Comparison of ENCODE assay signal across 8 cellular contexts in the genomic region with DNA sequence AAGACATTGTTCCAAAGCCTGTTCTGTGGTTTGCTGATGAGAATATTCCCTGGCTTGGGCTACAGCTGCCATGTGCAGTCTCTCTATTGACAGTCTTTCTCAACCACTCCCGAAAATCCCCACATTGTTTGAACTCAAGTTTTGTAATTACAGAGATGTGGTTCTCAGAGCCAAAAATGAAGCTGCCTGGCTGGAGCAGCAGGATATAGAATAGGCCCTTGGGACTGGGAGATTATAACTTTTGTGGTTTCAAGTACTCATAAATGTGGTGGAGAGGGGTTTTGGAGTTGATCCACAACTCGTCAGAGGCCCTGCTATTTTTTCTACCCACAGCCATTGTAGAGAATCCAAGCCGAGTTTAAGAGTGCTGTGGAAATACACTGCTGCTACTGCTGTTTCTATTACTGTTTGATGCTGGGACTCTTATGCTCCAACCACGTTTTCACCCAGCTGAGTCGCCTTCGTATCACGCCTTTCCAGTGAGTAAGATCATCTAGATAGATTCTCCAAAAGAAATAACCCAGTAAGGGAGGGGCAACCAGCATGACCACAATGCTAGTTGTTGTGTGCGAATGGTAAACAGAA. TPM values are rescaled to one million over a fixed set of nuclear protein-coding genes. Genes with fewer than 3 reads are reported as not detected.
DNase-seq lines count a peak whose midpoint lies in the region; TF ChIP-seq lines count a peak whose summit lies in the region.

No MANE protein-coding gene starts in this region.

- no peak overlapping the region for H3K4me3 Mint-ChIP-seq in T-helper 2 cell treated with Interferon-gamma antibody and Interleukin-4, amounts not matched to agents 5 μg/mL and 100 μg/mL, for 36 hours
- H3K4me3 Mint-ChIP-seq in endothelial cell (ENCODE audit: unreplicated experiment): no peak overlapping the region
- H3K4me3 Mint-ChIP-seq in activated naive CD4-positive, alpha-beta T cell treated with anti-CD3 and anti-CD28 coated beads, Interleukin-2, amount 10 ng/mL, durations not matched to agents 7 days and 5 days: no peak overlapping the region

- no peaks in the 10 kb centered on the region for H3K36me3 Mint-ChIP-seq in T-helper 2 cell treated with Interferon-gamma antibody and Interleukin-4, amounts not matched to agents 5 μg/mL and 100 μg/mL, for 36 hours (ENCODE audit: low read depth)
- no peaks in the 10 kb centered on the region for H3K36me3 Mint-ChIP-seq in endothelial cell (ENCODE audit: low read depth, unreplicated experiment)
- no peaks in the 10 kb centered on the region for H3K36me3 Mint-ChIP-seq in activated naive CD4-positive, alpha-beta T cell treated with anti-CD3 and anti-CD28 coated beads, Interleukin-2, amount 10 ng/mL, durations not matched to agents 7 days and 5 days

- no peak for TF ChIP-seq POLR2A in esophagus muscularis mucosa (IDR thresholded peaks at IDR 0.05; ENCODE audit: low read depth)

- no peaks in the 10 kb centered on the region for H3K27me3 ChIP-seq in esophagus muscularis mucosa

- no peak overlapping the region for H3K27ac Mint-ChIP-seq in T-helper 2 cell treated with Interferon-gamma antibody and Interleukin-4, amounts not matched to agents 5 μg/mL and 100 μg/mL, for 36 hours
- no peak overlapping the region for H3K27ac Mint-ChIP-seq in endothelial cell (ENCODE audit: unreplicated experiment)
- no peak overlapping the region for H3K27ac Mint-ChIP-seq in activated naive CD4-positive, alpha-beta T cell treated with anti-CD3 and anti-CD28 coated beads, Interleukin-2, amount 10 ng/mL, durations not matched to agents 7 days and 5 days

- H3K4me1 ChIP-seq in esophagus muscularis mucosa: peaks cover 0 to 31% (median 8%) of the 10 kb centered on the region in 4 donors

- TF ChIP-seq EP300 in esophagus muscularis mucosa (IDR thresholded peaks at IDR 0.05): no peak

- H3K4me1 Mint-ChIP-seq in T-helper 2 cell treated with Interferon-gamma antibody and Interleukin-4, amounts not matched to agents 5 μg/mL and 100 μg/mL, for 36 hours (ENCODE audit: low read depth): peaks cover 13% of the 10 kb centered on the region
- H3K4me1 Mint-ChIP-seq in endothelial cell (ENCODE audit: unreplicated experiment): no peaks in the 10 kb centered on the region
- no peaks in the 10 kb centered on the region for H3K4me1 Mint-ChIP-seq in activated naive CD4-positive, alpha-beta T cell treated with anti-CD3 and anti-CD28 coated beads, Interleukin-2, amount 10 ng/mL, durations not matched to agents 7 days and 5 days

- WGBS in esophagus muscularis mucosa: 53% methylated on average over 8 of the region's 8 CpGs

- intact Hi-C loops in esophagus muscularis mucosa (cut with DNase I): no loop called here

- no peaks in the 10 kb centered on the region for H3K36me3 ChIP-seq in esophagus muscularis mucosa

- no peak overlapping the region for H3K4me3 ChIP-seq in esophagus muscularis mucosa

- H3K9me3 Mint-ChIP-seq in T-helper 2 cell treated with Interferon-gamma antibody and Interleukin-4, amounts not matched to agents 5 μg/mL and 100 μg/mL, for 36 hours: no peaks in the 10 kb centered on the region
- H3K9me3 Mint-ChIP-seq in endothelial cell (ENCODE audit: unreplicated experiment): no peaks in the 10 kb centered on the region
- H3K9me3 Mint-ChIP-seq in activated naive CD4-positive, alpha-beta T cell treated with anti-CD3 and anti-CD28 coated beads, Interleukin-2, amount 10 ng/mL, durations not matched to agents 7 days and 5 days: no peaks in the 10 kb centered on the region

- H3K27ac ChIP-seq in esophagus muscularis mucosa (replicated peaks in 1 of 4): peak overlapping the region; percentile 14 to 46 (median 34)

- DNase-seq in T-helper 2 cell treated with Interferon-gamma antibody and Interleukin-4, amounts not matched to agents 5 μg/mL and 100 μg/mL, for 36 hours (ENCODE audit: low spot score): peak; percentile 9
- no peak for DNase-seq in T-helper 2 cell
- peak; percentile 94 for DNase-seq in NCI-H446 treated with DMSO at 0.1 percent for 48 hours (lab: John Stamatoyannopoulos, UW)
- no peak for DNase-seq in esophagus muscularis mucosa (ENCODE audit: extremely low spot score)
- DNase-seq in stimulated activated CD8-positive, alpha-beta memory T cell treated with anti-CD3 and anti-CD28 coated beads, Interleukin-4, amount 100 ng/mL, for 48 hours: peak; percentile 21
- DNase-seq in endothelial cell (ENCODE audit: low spot score): no peak
- DNase-seq in SK-N-DZ (ENCODE audit: low spot score): no peak
- no peak for DNase-seq in activated naive CD4-positive, alpha-beta T cell treated with anti-CD3 and anti-CD28 coated beads, Interleukin-2, amount 10 ng/mL, durations not matched to agents 7 days and 5 days

- TF ChIP-seq CTCF in esophagus muscularis mucosa (IDR thresholded peaks at IDR 0.05): no peak
- no peak for TF ChIP-seq CTCF in endothelial cell (IDR thresholded peaks at IDR 0.05; ENCODE audit: unreplicated experiment)

- no peaks in the 10 kb centered on the region for H3K27me3 Mint-ChIP-seq in T-helper 2 cell treated with Interferon-gamma antibody and Interleukin-4, amounts not matched to agents 5 μg/mL and 100 μg/mL, for 36 hours (ENCODE audit: low read depth)
- H3K27me3 Mint-ChIP-seq in endothelial cell (ENCODE audit: unreplicated experiment): no peaks in the 10 kb centered on the region
- no peaks in the 10 kb centered on the region for H3K27me3 Mint-ChIP-seq in activated naive CD4-positive, alpha-beta T cell treated with anti-CD3 and anti-CD28 coated beads, Interleukin-2, amount 10 ng/mL, durations not matched to agents 7 days and 5 days

- CTCF ChIA-PET in activated naive CD4-positive, alpha-beta T cell treated with anti-CD3 and anti-CD28 coated beads, Interleukin-2, amount 10 ng/mL, durations not matched to agents 7 days and 5 days (lab: Charles Lee): no interaction called here

- peaks cover 0 to 4% (median 0%) of the 10 kb centered on the region in 4 donors for H3K9me3 ChIP-seq in esophagus muscularis mucosa

RNA-seq across cellular contexts. Expression of gene ATXN3L, which starts 57.1 kb away (rescaled TPM):
- not detected for total RNA-seq in esophagus muscularis mucosa
- total RNA-seq in endothelial cell (ENCODE audit: unreplicated experiment): not detected
- polyA plus RNA-seq in SK-N-DZ (2014; cell fraction: cytosol; rRNA removed): not detected in 2 replicates
- polyA plus RNA-seq in SK-N-DZ (2014; cell fraction: nucleus; rRNA removed): not detected in 2 replicates

Comparison
In these comparisons a context has a peak if more than half of its experiments do, and no peak if none do; other contexts are left out.
1. DNase-seq: peak in T-helper 2 cell treated with Interferon-gamma antibody and Interleukin-4, amounts not matched to agents 5 μg/mL and 100 μg/mL, for 36 hours (single experiment), NCI-H446 treated with DMSO at 0.1 percent for 48 hours (single experiment) and stimulated activated CD8-positive, alpha-beta memory T cell treated with anti-CD3 and anti-CD28 coated beads, Interleukin-4, amount 100 ng/mL, for 48 hours (single experiment); none in T-helper 2 cell (0 of 5), esophagus muscularis mucosa (single experiment), endothelial cell (single experiment), SK-N-DZ (single experiment) and activated naive CD4-positive, alpha-beta T cell treated with anti-CD3 and anti-CD28 coated beads, Interleukin-2, amount 10 ng/mL, durations not matched to agents 7 days and 5 days (single experiment).